15 cellular contexts compared by ENCODE assay signal in the genomic region with DNA sequence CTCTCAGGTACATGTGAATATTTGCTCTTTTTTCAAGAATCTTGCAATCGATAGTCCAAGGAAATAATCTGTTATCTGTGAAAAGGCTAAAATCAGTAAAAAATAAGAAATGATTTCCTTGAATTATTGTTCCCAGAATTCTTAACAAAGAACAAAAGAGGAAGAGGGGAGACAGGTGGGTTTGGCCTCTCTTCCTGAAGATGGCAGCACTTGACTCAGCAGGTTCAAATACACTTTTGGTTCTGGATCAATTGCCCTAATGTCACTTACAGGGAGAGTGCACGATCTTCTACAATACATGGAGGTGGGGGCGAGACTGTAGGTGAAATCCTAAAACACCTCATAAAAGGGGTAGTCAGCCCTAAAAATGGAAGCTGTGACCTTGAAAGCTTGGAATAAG.
A peak's percentile ranks its signal among the peaks of the same experiment; 100 is the strongest.
DNase-seq lines count a peak whose midpoint lies in the region; ATAC-seq and TF ChIP-seq lines count a peak whose summit lies in the region.
"Had no signal": no experiment of that assay in that cellular context is flagged by ENCODE, and none has a peak within 500 bp of the region (broad histone marks: within the 10 kb centered on the region; RNA-seq: fewer than 3 reads in every experiment).

No MANE protein-coding gene starts in this region.

- no peak overlapping the region for H3K4me3 Mint-ChIP-seq in CD4-positive, alpha-beta T cell
- no peak overlapping the region for H3K4me3 Mint-ChIP-seq in neural progenitor cell
- H3K4me3 Mint-ChIP-seq in HFFc6, result no peak overlapping the region
- H3K4me3 Mint-ChIP-seq: CD8-positive, alpha-beta T cell had no signal

- intact Hi-C loops in CD4-positive, alpha-beta T cell (cut with DNase I, micrococcal nuclease), result loop anchor here in 1 of 2 experiments (5.0 kb wide), 1 partner anchor 365 kb away; no protein-coding TSS in a partner anchor

- H3K27ac Mint-ChIP-seq in CD4-positive, alpha-beta T cell, result no peak overlapping the region
- H3K27ac Mint-ChIP-seq in neural progenitor cell (no peak overlapping the region), HFFc6 (no peak overlapping the region)
- H3K27ac Mint-ChIP-seq: CD8-positive, alpha-beta T cell had no signal

- in situ Hi-C loops in brain microvascular endothelial cell (cut with HindIII; ENCODE audit: low pct_ligation_motif_present, low sequenced_read_pairs), result no loop called here

- no peaks in the 10 kb centered on the region for H3K27me3 ChIP-seq in CD4-positive, alpha-beta T cell (ENCODE audit: control insufficient read depth, insufficient read depth, low read length)
- H3K27me3 ChIP-seq in brain microvascular endothelial cell (replicated peaks) (no peaks in the 10 kb centered on the region), neural progenitor cell (no peaks in the 10 kb centered on the region)

- no peak for ATAC-seq in CD4-positive, alpha-beta T cell (ENCODE audit: poor library complexity)
- ATAC-seq: CD8-positive, alpha-beta T cell; PC-3 had no signal

- H3K36me3 Mint-ChIP-seq in CD4-positive, alpha-beta T cell (ENCODE audit: low read depth), result no peaks in the 10 kb centered on the region
- H3K36me3 Mint-ChIP-seq in neural progenitor cell (no peaks in the 10 kb centered on the region), HFFc6 (ENCODE audit: low read depth) (no peaks in the 10 kb centered on the region)
- H3K36me3 Mint-ChIP-seq: CD8-positive, alpha-beta T cell had no signal

- peak; percentile 23 for TF ChIP-seq CTCF in CD4-positive, alpha-beta T cell (IDR thresholded peaks at IDR 0.05)
- TF ChIP-seq CTCF in brain microvascular endothelial cell (IDR thresholded peaks at IDR 0.05; ENCODE audit: low read depth, low read length, missing control alignments) (peak; percentile 6), neural progenitor cell (IDR thresholded peaks at IDR 0.05) (peak; percentile 16), HFFc6 (IDR thresholded peaks at IDR 0.05) (no peak; the same call in 1 of the 2 replicates)

- H3K4me3 ChIP-seq in brain microvascular endothelial cell (ENCODE audit: low read depth, low read length) (no peak overlapping the region), neural progenitor cell (no peak overlapping the region)
- H3K4me3 ChIP-seq: GM23248 had no signal

- no peaks in the 10 kb centered on the region for H3K79me2 ChIP-seq in neural progenitor cell (ENCODE audit: low read depth)

- peaks cover 11% of the 10 kb centered on the region for H3K27me3 Mint-ChIP-seq in CD4-positive, alpha-beta T cell
- H3K27me3 Mint-ChIP-seq in neural progenitor cell (ENCODE audit: insufficient read depth, low read depth), result peaks cover 3% of the 10 kb centered on the region
- H3K27me3 Mint-ChIP-seq in HFFc6 (ENCODE audit: insufficient read depth), result peaks cover 2% of the 10 kb centered on the region; the same call in 1 of the 2 replicates

- no peak overlapping the region for H3K4me2 ChIP-seq in neural progenitor cell

- H4K20me1 ChIP-seq in neural progenitor cell (ENCODE audit: low read depth), result no peaks in the 10 kb centered on the region

- no peak for DNase-seq in CD4-positive, alpha-beta T cell
- peak; percentile 13 for DNase-seq in NCI-H146 (lab: John Stamatoyannopoulos, UW)
- no peak for DNase-seq in brain microvascular endothelial cell
- DNase-seq in neural progenitor cell (ENCODE audit: low spot score), result no peak
- DNase-seq in activated effector memory CD4-positive, alpha-beta T cell treated with Interleukin-2 at 50 U/mL for 16 hours, result no peak
- no peak for DNase-seq in HFFc6
- no peak for DNase-seq in hippocampal formation (lab: John Stamatoyannopoulos, UW)
- DNase-seq: ACHN; AML-193; CD8-positive, alpha-beta T cell; Karpas-422; NCI-H2029; NCI-H748 treated with DMSO at 0.1 percent for 48 hours; PC-3 had no signal

- POLR2A ChIA-PET in CD4-positive, alpha-beta T cell (lab: Charles Lee), result no interaction called here

- H2AFZ ChIP-seq in neural progenitor cell (replicated peaks), result no peak overlapping the region
- H2AFZ ChIP-seq: GM23248 had no signal

- no peaks in the 10 kb centered on the region for H3F3A ChIP-seq in neural progenitor cell (ENCODE audit: low read depth)

- no peaks in the 10 kb centered on the region for H3K4me1 Mint-ChIP-seq in CD4-positive, alpha-beta T cell (ENCODE audit: low read depth)
- H3K4me1 Mint-ChIP-seq in neural progenitor cell, result peaks cover 6% of the 10 kb centered on the region
- H3K4me1 Mint-ChIP-seq in HFFc6 (ENCODE audit: low read depth), result peaks cover 9% of the 10 kb centered on the region

- no peak overlapping the region for H3K27ac ChIP-seq in CD4-positive, alpha-beta T cell (ENCODE audit: low read depth, low read length)
- H3K27ac ChIP-seq in brain microvascular endothelial cell, result no peak overlapping the region
- H3K27ac ChIP-seq in neural progenitor cell, result no peak overlapping the region
- H3K27ac ChIP-seq: GM23248 had no signal

- no peak overlapping the region for H3K9ac ChIP-seq in neural progenitor cell
- H3K9ac ChIP-seq: GM23248 had no signal

- H3K4me1 ChIP-seq in neural progenitor cell, result no peaks in the 10 kb centered on the region

- CTCF ChIA-PET in CD4-positive, alpha-beta T cell (lab: Charles Lee), result no interaction called here

- peaks cover 3% of the 10 kb centered on the region for H3K9me3 ChIP-seq in CD4-positive, alpha-beta T cell (ENCODE audit: control insufficient read depth, low read length)
- H3K9me3 ChIP-seq in neural progenitor cell (ENCODE audit: low read depth), result no peaks in the 10 kb centered on the region

- peaks cover 2% of the 10 kb centered on the region for H3K9me3 Mint-ChIP-seq in CD4-positive, alpha-beta T cell
- H3K9me3 Mint-ChIP-seq in neural progenitor cell, result peaks cover 9% of the 10 kb centered on the region
- H3K9me3 Mint-ChIP-seq in HFFc6, result no peaks in the 10 kb centered on the region

- H3K36me3 ChIP-seq in brain microvascular endothelial cell (replicated peaks), result no peaks in the 10 kb centered on the region
- no peaks in the 10 kb centered on the region for H3K36me3 ChIP-seq in neural progenitor cell
